In the genomic region with DNA sequence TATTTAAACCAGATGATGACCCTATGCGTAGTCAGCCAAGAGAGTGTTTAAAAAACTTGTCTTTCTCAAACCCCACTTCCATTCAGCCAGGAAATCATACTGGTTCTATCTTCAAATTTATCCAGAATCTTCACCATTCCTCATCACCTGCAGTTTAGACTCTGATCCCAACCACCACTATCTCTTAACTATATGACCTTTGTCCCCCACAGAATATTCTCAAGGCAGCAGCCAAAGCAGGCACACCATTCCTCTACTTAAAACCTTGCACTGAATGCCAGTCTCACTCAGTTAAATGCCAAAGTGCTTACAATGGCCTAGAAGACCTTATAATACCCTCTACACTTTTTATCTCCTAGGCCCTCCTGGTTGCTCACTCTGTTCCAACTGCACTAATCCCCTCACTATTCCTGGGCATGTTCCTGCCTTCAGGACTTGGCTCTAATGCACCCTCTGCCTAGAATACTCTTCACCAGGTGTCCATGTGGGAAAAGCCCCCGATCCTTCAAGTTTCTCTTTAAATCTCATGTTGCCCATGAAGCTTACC, we compare ENCODE assay signal across 24 cellular contexts. TPM values are rescaled to one million over a fixed set of nuclear protein-coding genes. Genes with fewer than 3 reads are reported as not detected.
A peak's percentile ranks its signal among the peaks of the same experiment; 100 is the strongest.
DNase-seq lines count a peak whose midpoint lies in the region; ATAC-seq, FAIRE-seq and TF ChIP-seq lines count a peak whose summit lies in the region.
"Had no signal": no experiment of that assay in that cellular context is flagged by ENCODE, and none has a peak within 500 bp of the region (broad histone marks: within the 10 kb centered on the region; RNA-seq: fewer than 3 reads in every experiment).

No MANE protein-coding gene starts in this region.

- peaks cover 52% of the 10 kb centered on the region for H3K36me3 Mint-ChIP-seq in activated CD4-positive, alpha-beta T cell treated with anti-CD3 and anti-CD28 coated beads, Interleukin-2, amount 10 ng/mL, durations not matched to agents 24 days and 14 days (ENCODE audit: low read depth)
- H3K36me3 Mint-ChIP-seq in glutamatergic neuron (ENCODE audit: unreplicated experiment), result peaks cover 9% of the 10 kb centered on the region

- DNase-seq in activated CD4-positive, alpha-beta T cell treated with anti-CD3 and anti-CD28 coated beads, Interleukin-2, amount 10 ng/mL, durations not matched to agents 24 days and 14 days, result no peak
- no peak for DNase-seq in activated CD4-positive, alpha-beta T cell treated with anti-CD3 and anti-CD28 coated beads for 4 hours
- no peak for DNase-seq in glutamatergic neuron
- no peak for DNase-seq in left colon
- peak; percentile 77 for DNase-seq in small intestine
- DNase-seq in GF-D8 (lab: John Stamatoyannopoulos, UW), result no peak
- DNase-seq: 8988T; AML-193; C1 segment of cervical spinal cord; Calu3; CD8-positive, alpha-beta T cell; GOT3; HCEC 1CT; MM.1S; NCI-H1048; NCI-H1436; NCI-H2029 treated with DMSO at 0.1 percent for 48 hours; NCI-H345; NCI-H524; NCI-H82 had no signal

- no peaks in the 10 kb centered on the region for H3K27me3 ChIP-seq in small intestine (ENCODE audit: control insufficient read depth in 2 of 2, insufficient read depth in 2 of 2, low read length in 2 of 2)

- H3K36me3 ChIP-seq in small intestine (ENCODE audit: control insufficient read depth in 2 of 2, insufficient read depth in 2 of 2, low read length in 2 of 2), result peaks cover 0 to 6% of the 10 kb centered on the region in 2 donors

- peaks cover 3% of the 10 kb centered on the region for H3K9me3 Mint-ChIP-seq in activated CD4-positive, alpha-beta T cell treated with anti-CD3 and anti-CD28 coated beads, Interleukin-2, amount 10 ng/mL, durations not matched to agents 24 days and 14 days
- H3K9me3 Mint-ChIP-seq in glutamatergic neuron (ENCODE audit: unreplicated experiment), result peaks cover 4% of the 10 kb centered on the region
- H3K9me3 Mint-ChIP-seq: CD8-positive, alpha-beta T cell had no signal

- peaks cover 2% of the 10 kb centered on the region for H3K4me1 Mint-ChIP-seq in activated CD4-positive, alpha-beta T cell treated with anti-CD3 and anti-CD28 coated beads, Interleukin-2, amount 10 ng/mL, durations not matched to agents 24 days and 14 days
- H3K4me1 Mint-ChIP-seq in glutamatergic neuron (ENCODE audit: low read depth, unreplicated experiment), result no peaks in the 10 kb centered on the region

- WGBS in small intestine, 3 donors, result 92 to 93% (median 92%) methylated on average over 2 of the region's 2 CpGs

- intact Hi-C loops in activated CD4-positive, alpha-beta T cell treated with anti-CD3 and anti-CD28 coated beads, Interleukin-2, amount 10 ng/mL, durations not matched to agents 24 days and 14 days (cut with micrococcal nuclease), result no loop called here
- intact Hi-C loops in left colon (cut with DNase I, micrococcal nuclease), result no loop called here

- no peak for TF ChIP-seq CTCF in glutamatergic neuron (IDR thresholded peaks at IDR 0.05; ENCODE audit: partially characterized antibody, unreplicated experiment)

- H3K27ac Mint-ChIP-seq in activated CD4-positive, alpha-beta T cell treated with anti-CD3 and anti-CD28 coated beads, Interleukin-2, amount 10 ng/mL, durations not matched to agents 24 days and 14 days, result peak overlapping the region; percentile 3
- peak overlapping the region; percentile 2 for H3K27ac Mint-ChIP-seq in glutamatergic neuron (ENCODE audit: unreplicated experiment)
- H3K27ac Mint-ChIP-seq: CD8-positive, alpha-beta T cell had no signal

- no peak for FAIRE-seq in small intestine (lab: Jason Lieb, UNC)
- FAIRE-seq: G401.6, K562, RCC 7860 had no signal

- H3K9me3 ChIP-seq in small intestine (ENCODE audit: control insufficient read depth, low read depth), result no peaks in the 10 kb centered on the region

- H3K4me1 ChIP-seq in small intestine (ENCODE audit: control insufficient read depth in 2 of 2, insufficient read depth in 1 of 2, low read depth in 1 of 2, low read length in 1 of 2), result peaks cover 0 to 3% of the 10 kb centered on the region in 2 donors

- H3K4me3 Mint-ChIP-seq in activated CD4-positive, alpha-beta T cell treated with anti-CD3 and anti-CD28 coated beads, Interleukin-2, amount 10 ng/mL, durations not matched to agents 24 days and 14 days, result no peak overlapping the region
- H3K4me3 Mint-ChIP-seq in glutamatergic neuron (ENCODE audit: unreplicated experiment), result no peak overlapping the region
- H3K4me3 Mint-ChIP-seq: CD8-positive, alpha-beta T cell had no signal

- no peak overlapping the region for H3K4me3 ChIP-seq in small intestine (ENCODE audit: low read depth in 1 of 2, low read length in 2 of 2)
- H3K4me3 ChIP-seq: K562 had no signal

- peak; percentile 78 for ATAC-seq in left colon
- no peak for ATAC-seq in GM18498 (IDR thresholded peaks at IDR 0.05; ENCODE audit: unreplicated experiment)
- ATAC-seq: CD8-positive, alpha-beta T cell; K562 had no signal

- no peaks in the 10 kb centered on the region for H3K27me3 Mint-ChIP-seq in activated CD4-positive, alpha-beta T cell treated with anti-CD3 and anti-CD28 coated beads, Interleukin-2, amount 10 ng/mL, durations not matched to agents 24 days and 14 days
- H3K27me3 Mint-ChIP-seq in glutamatergic neuron (ENCODE audit: unreplicated experiment), result no peaks in the 10 kb centered on the region

- no peak overlapping the region for H3K27ac ChIP-seq in small intestine (ENCODE audit: low read depth in 1 of 2, low read length in 1 of 2)

RNA-seq across cellular contexts. Expression of a gene that starts 10.1 kb away (rescaled TPM):
- total RNA-seq in activated CD4-positive, alpha-beta T cell treated with anti-CD3 and anti-CD28 coated beads, Interleukin-2, amount 10 ng/mL, durations not matched to agents 24 days and 14 days, result 44.6 and 45.3 TPM in 2 replicates
- total RNA-seq in glutamatergic neuron (ENCODE audit: unreplicated experiment) (43.2 TPM), left colon (10 to 100 TPM; 53.0 to 62.3 TPM)
- polyA plus RNA-seq in small intestine, result 10 to 100 TPM; 57.8 to 91.2 (median 58.2) TPM

RNA-seq across cellular contexts. Expression of a gene that starts 46.5 kb away (rescaled TPM):
- 18.2 and 19.1 TPM in 2 replicates for total RNA-seq in activated CD4-positive, alpha-beta T cell treated with anti-CD3 and anti-CD28 coated beads, Interleukin-2, amount 10 ng/mL, durations not matched to agents 24 days and 14 days
- 13.7 TPM for total RNA-seq in glutamatergic neuron (ENCODE audit: unreplicated experiment)
- 10 to 100 TPM; 22.0 to 24.5 TPM for total RNA-seq in left colon
- polyA plus RNA-seq in small intestine, result 10 to 100 TPM; 13.2 to 33.9 (median 27.7) TPM
